Comparison of ENCODE assay signal across 16 cellular contexts in genomic region chr11:111176603-111177002, GRCh38.
A peak's percentile ranks its signal among the peaks of the same experiment; 100 is the strongest.
DNase-seq lines count a peak whose midpoint lies in the region; ATAC-seq lines count a peak whose summit lies in the region.
"Had no signal": no experiment of that assay in that cellular context is flagged by ENCODE, and none has a peak within 500 bp of the region (broad histone marks: within the 10 kb centered on the region; RNA-seq: fewer than 3 reads in every experiment).

No MANE protein-coding gene starts in this region.

- peak overlapping the region; percentile 57; the same call in 1 of the 2 replicates for H3K4me2 ChIP-seq in BLaER1

- peaks cover 37% of the 10 kb centered on the region for H3K4me1 ChIP-seq in BLaER1

- H3K27ac ChIP-seq in BLaER1 = no peak overlapping the region
- H3K27ac ChIP-seq: cardiac muscle cell, epithelial cell of prostate had no signal

- no peaks in the 10 kb centered on the region for H3K36me3 ChIP-seq in BLaER1
- H3K36me3 ChIP-seq: cardiac muscle cell had no signal

- H3K9ac ChIP-seq in BLaER1 = no peak overlapping the region

- H3K4me3 ChIP-seq in BLaER1 = no peak overlapping the region
- H3K4me3 ChIP-seq: cardiac muscle cell had no signal

- DNase-seq in NOMO-1 treated with DMSO at 0.1 percent for 48 hours (lab: John Stamatoyannopoulos, UW; ENCODE audit: unreplicated experiment) (no peak), NCI-H2081 treated with DMSO at 0.1 percent for 48 hours (lab: John Stamatoyannopoulos, UW) (no peak), amniotic stem cell (lab: John Stamatoyannopoulos, UW) (no peak), GM19238 (ENCODE audit: insufficient read length, low spot score) (no peak)
- DNase-seq: activated CD4-positive, alpha-beta T cell treated with anti-CD3 and anti-CD28 coated beads, Interleukin-2, amount 10 ng/mL, durations not matched to agents 7 days and 5 days; activated effector memory CD4-positive, alpha-beta T cell treated with Interleukin-2 at 50 U/mL for 16 hours; DMS 273 treated with DMSO at 0.1 percent for 48 hours; midbrain; NCI-H1417; stimulated activated CD4-positive, alpha-beta T cell treated with anti-CD3 and anti-CD28 coated beads, Interleukin-4, amount 100 ng/mL, for 24 hours had no signal

- peak; percentile 48 for ATAC-seq in GM19043 (IDR thresholded peaks at IDR 0.05; ENCODE audit: low read depth, unreplicated experiment)
- peak; percentile 42 for ATAC-seq in HG02588 (IDR thresholded peaks at IDR 0.05; ENCODE audit: unreplicated experiment)
- ATAC-seq in HG03439 (IDR thresholded peaks at IDR 0.05; ENCODE audit: unreplicated experiment) = peak; percentile 57

- H3K27me3 ChIP-seq in BLaER1 = no peaks in the 10 kb centered on the region
- H3K27me3 ChIP-seq: cardiac muscle cell had no signal

- H4K20me1 ChIP-seq in BLaER1 = no peaks in the 10 kb centered on the region

- H3K9me3 ChIP-seq in BLaER1 = no peaks in the 10 kb centered on the region
